In the genomic region with DNA sequence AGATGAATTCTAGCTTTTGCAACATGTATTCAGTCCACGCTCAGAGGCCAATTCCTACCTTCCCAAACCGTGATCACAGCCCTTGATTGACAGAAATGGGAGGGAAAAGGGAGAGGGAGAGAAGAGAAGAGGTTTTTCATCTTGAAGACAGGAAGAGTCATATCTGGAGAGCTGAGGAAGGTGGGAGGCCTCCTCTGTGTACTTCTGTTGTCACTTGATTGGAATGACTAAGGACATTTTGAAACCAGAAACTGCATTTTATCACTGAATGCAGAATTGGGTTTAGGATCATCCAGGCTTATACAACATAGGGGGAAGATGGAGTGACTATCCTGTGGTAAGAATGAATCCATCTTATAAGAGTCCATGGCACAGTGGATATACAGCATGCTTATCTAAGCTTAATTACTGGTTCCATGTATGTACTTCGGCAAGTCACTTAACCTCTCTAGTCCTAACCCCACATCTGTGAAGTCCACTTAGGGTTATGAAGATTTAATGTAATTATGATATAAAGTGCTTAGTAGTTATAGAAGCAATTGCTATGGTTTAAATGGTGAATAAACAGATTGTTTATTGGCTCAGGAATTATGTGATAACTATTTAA, we compare ENCODE assay signal across 20 cellular contexts.
A peak's percentile ranks its signal among the peaks of the same experiment; 100 is the strongest.
DNase-seq lines count a peak whose midpoint lies in the region; ATAC-seq, FAIRE-seq and TF ChIP-seq lines count a peak whose summit lies in the region.
"Had no signal": no experiment of that assay in that cellular context is flagged by ENCODE, and none has a peak within 500 bp of the region (broad histone marks: within the 10 kb centered on the region; RNA-seq: fewer than 3 reads in every experiment).

No MANE protein-coding gene starts in this region.

- H3K4me1 Mint-ChIP-seq in GM23338 = no peaks in the 10 kb centered on the region; the same call in 2 of the 3 replicates

- H3K36me3 Mint-ChIP-seq in GM23338 (ENCODE audit: low read depth) = no peaks in the 10 kb centered on the region

- no peak for TF ChIP-seq CTCF in D721Med (IDR thresholded peaks at IDR 0.05; ENCODE audit: insufficient read depth, missing control alignments)
- no peak for TF ChIP-seq CTCF in GM23338 (conservative IDR thresholded peaks at IDR 0.05; ENCODE audit: low read depth in 2 of 2)

- no peaks in the 10 kb centered on the region for H3K9me3 ChIP-seq in aorta (ENCODE audit: control insufficient read depth, low read length)
- H3K9me3 ChIP-seq: BLaER1 treated with 17β-estradiol and CSF1 and Interleukin-3, amounts not matched to agents 10 nM and 100 nM; tibial nerve had no signal

- no peak overlapping the region for H3K4me3 Mint-ChIP-seq in GM23338
- H3K4me3 Mint-ChIP-seq: naive thymus-derived CD4-positive, alpha-beta T cell had no signal

- no peak for ATAC-seq in GM23338
- ATAC-seq in GM21447 (IDR thresholded peaks at IDR 0.05; ENCODE audit: unreplicated experiment) = no peak
- ATAC-seq in aorta (ENCODE audit: low FRiP score) = no peak
- ATAC-seq: naive thymus-derived CD4-positive, alpha-beta T cell; Panc1 had no signal

- no peaks in the 10 kb centered on the region for H3K9me2 ChIP-seq in GM23338 (ENCODE audit: insufficient read depth)

- intact Hi-C loops in aorta (cut with DNase I) = no loop called here

- TF ChIP-seq POLR2A in erythroblast (IDR thresholded peaks at IDR 0.05; ENCODE audit: low read length) = no peak

- H4K20me1 ChIP-seq in GM23338 (replicated peaks; ENCODE audit: insufficient read depth) = no peaks in the 10 kb centered on the region
- H4K20me1 ChIP-seq: BLaER1 treated with 17β-estradiol and CSF1 and Interleukin-3, amounts not matched to agents 10 nM and 100 nM had no signal

- H3K27ac ChIP-seq in GM23338 (ENCODE audit: low read depth) (no peak overlapping the region), aorta (ENCODE audit: low read depth in 1 of 2, low read length in 2 of 2) (no peak overlapping the region)
- H3K27ac ChIP-seq: BLaER1 treated with 17β-estradiol and CSF1 and Interleukin-3, amounts not matched to agents 10 nM and 100 nM; coronary artery; skin epidermis had no signal

- no peak for DNase-seq in D721Med (ENCODE audit: insufficient read length, low spot score)
- no peak for DNase-seq in GM23338 (ENCODE audit: low spot score)
- peak; percentile 11 for DNase-seq in M059J (ENCODE audit: low read depth)
- peak; percentile 54 to 70 for DNase-seq in erythroblast (lab: John Stamatoyannopoulos, UW)
- DNase-seq in stimulated activated CD8-positive, alpha-beta memory T cell treated with anti-CD3 and anti-CD28 coated beads, Interleukin-4, amount 100 ng/mL, for 48 hours = no peak
- DNase-seq in 8988T = no peak
- no peak for DNase-seq in aorta
- DNase-seq: activated effector memory CD4-positive, alpha-beta T cell treated with anti-CD3 and anti-CD28 coated beads, Interleukin-2, amount 50 U/mL, for 16 hours; naive thymus-derived CD4-positive, alpha-beta T cell; NCI-H2029; NCI-H526; posterior cingulate gyrus had no signal

- H3K36me3 ChIP-seq in GM23338 (ENCODE audit: insufficient read depth) (no peaks in the 10 kb centered on the region), aorta (ENCODE audit: control insufficient read depth in 1 of 2, insufficient read depth in 2 of 2, low read length in 1 of 2) (no peaks in the 10 kb centered on the region)
- H3K36me3 ChIP-seq: BLaER1 treated with 17β-estradiol and CSF1 and Interleukin-3, amounts not matched to agents 10 nM and 100 nM; tibial nerve had no signal

- 91 to 94% methylated on average over 3 of the region's 3 CpGs for WGBS in aorta, 2 donors

- no peaks in the 10 kb centered on the region for H3K27me3 Mint-ChIP-seq in GM23338 (ENCODE audit: insufficient read depth, low read depth, poor library complexity)
- H3K27me3 Mint-ChIP-seq: naive thymus-derived CD4-positive, alpha-beta T cell had no signal

- no peak overlapping the region for H2AFZ ChIP-seq in GM23338

- H3K79me2 ChIP-seq in GM23338 (replicated peaks; ENCODE audit: insufficient read depth) = no peaks in the 10 kb centered on the region

- H3F3A ChIP-seq in GM23338 (replicated peaks; ENCODE audit: low read depth) = no peaks in the 10 kb centered on the region

- no peak overlapping the region for H3K4me2 ChIP-seq in GM23338
- H3K4me2 ChIP-seq: BLaER1 treated with 17β-estradiol and CSF1 and Interleukin-3, amounts not matched to agents 10 nM and 100 nM had no signal

- H3K4me3 ChIP-seq in GM23338 (no peak overlapping the region), aorta (ENCODE audit: low read length in 2 of 2) (no peak overlapping the region)
- H3K4me3 ChIP-seq: BLaER1 treated with 17β-estradiol and CSF1 and Interleukin-3, amounts not matched to agents 10 nM and 100 nM; coronary artery; skin epidermis; tibial nerve had no signal

- H3K27me3 ChIP-seq in GM23338 (ENCODE audit: insufficient read depth) (no peaks in the 10 kb centered on the region), aorta (ENCODE audit: control insufficient read depth in 1 of 2, insufficient read depth in 2 of 2, low read length in 1 of 2) (no peaks in the 10 kb centered on the region)
- H3K27me3 ChIP-seq: BLaER1 treated with 17β-estradiol and CSF1 and Interleukin-3, amounts not matched to agents 10 nM and 100 nM; tibial nerve had no signal

- no peaks in the 10 kb centered on the region for H3K9me3 Mint-ChIP-seq in GM23338
- H3K9me3 Mint-ChIP-seq: naive thymus-derived CD4-positive, alpha-beta T cell had no signal

- H3K27ac Mint-ChIP-seq in GM23338 = peak overlapping the region; percentile 2; the same call in 1 of the 2 replicates

- FAIRE-seq in D721Med (lab: Jason Lieb, UNC) = peak; percentile 41
- FAIRE-seq: astrocyte, endothelial cell of umbilical vein had no signal

- H3K4me1 ChIP-seq in GM23338 (ENCODE audit: insufficient read depth) = no peaks in the 10 kb centered on the region
- H3K4me1 ChIP-seq in aorta (ENCODE audit: control insufficient read depth in 1 of 2, insufficient read depth in 2 of 2, low read length in 2 of 2) = peaks cover 0 to 4% of the 10 kb centered on the region in 2 donors
- H3K4me1 ChIP-seq: BLaER1 treated with 17β-estradiol and CSF1 and Interleukin-3, amounts not matched to agents 10 nM and 100 nM had no signal

TF ChIP-seq in GM23338, 12 proteins besides CTCF, POLR2A, EP300 and RAD21 (continues in another document):
- TF ChIP-seq STAT1 (IDR thresholded peaks at IDR 0.05; ENCODE audit: unreplicated experiment) (no peak), EZH2 (IDR thresholded peaks at IDR 0.05; ENCODE audit: low read depth, unreplicated experiment) (no peak), NANOG (IDR thresholded peaks at IDR 0.05; ENCODE audit: borderline replicate concordance) (no peak), ZNF331 (CRISPR knock-in tag; IDR thresholded peaks at IDR 0.05; ENCODE audit: low read depth) (no peak)
- TF ChIP-seq, protein P1, sequence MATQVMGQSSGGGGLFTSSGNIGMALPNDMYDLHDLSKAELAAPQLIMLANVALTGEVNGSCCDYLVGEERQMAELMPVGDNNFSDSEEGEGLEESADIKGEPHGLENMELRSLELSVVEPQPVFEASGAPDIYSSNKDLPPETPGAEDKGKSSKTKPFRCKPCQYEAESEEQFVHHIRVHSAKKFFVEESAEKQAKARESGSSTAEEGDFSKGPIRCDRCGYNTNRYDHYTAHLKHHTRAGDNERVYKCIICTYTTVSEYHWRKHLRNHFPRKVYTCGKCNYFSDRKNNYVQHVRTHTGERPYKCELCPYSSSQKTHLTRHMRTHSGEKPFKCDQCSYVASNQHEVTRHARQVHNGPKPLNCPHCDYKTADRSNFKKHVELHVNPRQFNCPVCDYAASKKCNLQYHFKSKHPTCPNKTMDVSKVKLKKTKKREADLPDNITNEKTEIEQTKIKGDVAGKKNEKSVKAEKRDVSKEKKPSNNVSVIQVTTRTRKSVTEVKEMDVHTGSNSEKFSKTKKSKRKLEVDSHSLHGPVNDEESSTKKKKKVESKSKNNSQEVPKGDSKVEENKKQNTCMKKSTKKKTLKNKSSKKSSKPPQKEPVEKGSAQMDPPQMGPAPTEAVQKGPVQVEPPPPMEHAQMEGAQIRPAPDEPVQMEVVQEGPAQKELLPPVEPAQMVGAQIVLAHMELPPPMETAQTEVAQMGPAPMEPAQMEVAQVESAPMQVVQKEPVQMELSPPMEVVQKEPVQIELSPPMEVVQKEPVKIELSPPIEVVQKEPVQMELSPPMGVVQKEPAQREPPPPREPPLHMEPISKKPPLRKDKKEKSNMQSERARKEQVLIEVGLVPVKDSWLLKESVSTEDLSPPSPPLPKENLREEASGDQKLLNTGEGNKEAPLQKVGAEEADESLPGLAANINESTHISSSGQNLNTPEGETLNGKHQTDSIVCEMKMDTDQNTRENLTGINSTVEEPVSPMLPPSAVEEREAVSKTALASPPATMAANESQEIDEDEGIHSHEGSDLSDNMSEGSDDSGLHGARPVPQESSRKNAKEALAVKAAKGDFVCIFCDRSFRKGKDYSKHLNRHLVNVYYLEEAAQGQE (IDR thresholded peaks at IDR 0.05; ENCODE audit: unreplicated experiment) = no peak
- TF ChIP-seq, protein P2, sequence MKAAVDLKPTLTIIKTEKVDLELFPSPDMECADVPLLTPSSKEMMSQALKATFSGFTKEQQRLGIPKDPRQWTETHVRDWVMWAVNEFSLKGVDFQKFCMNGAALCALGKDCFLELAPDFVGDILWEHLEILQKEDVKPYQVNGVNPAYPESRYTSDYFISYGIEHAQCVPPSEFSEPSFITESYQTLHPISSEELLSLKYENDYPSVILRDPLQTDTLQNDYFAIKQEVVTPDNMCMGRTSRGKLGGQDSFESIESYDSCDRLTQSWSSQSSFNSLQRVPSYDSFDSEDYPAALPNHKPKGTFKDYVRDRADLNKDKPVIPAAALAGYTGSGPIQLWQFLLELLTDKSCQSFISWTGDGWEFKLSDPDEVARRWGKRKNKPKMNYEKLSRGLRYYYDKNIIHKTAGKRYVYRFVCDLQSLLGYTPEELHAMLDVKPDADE (IDR thresholded peaks at IDR 0.05) = no peak

Comparison
In these comparisons a context has a peak if more than half of its experiments do, and no peak if none do; other contexts are left out.
1. DNase-seq: peak in M059J (single experiment) and erythroblast (2 of 2); none in D721Med (single experiment), GM23338 (single experiment), stimulated activated CD8-positive, alpha-beta memory T cell treated with anti-CD3 and anti-CD28 coated beads, Interleukin-4, amount 100 ng/mL, for 48 hours (single experiment), 8988T (single experiment) and aorta (0 of 2).